ENCODE assay signal across 13 cellular contexts in genomic region chr3:59935025-59935424, GRCh38.
DNase-seq lines count a peak whose midpoint lies in the region; ATAC-seq and TF ChIP-seq lines count a peak whose summit lies in the region.
"Had no signal": no experiment of that assay in that cellular context is flagged by ENCODE, and none has a peak within 500 bp of the region (broad histone marks: within the 10 kb centered on the region; RNA-seq: fewer than 3 reads in every experiment).

No MANE protein-coding gene starts in this region.

- CTCF ChIA-PET in Caco-2 (lab: Charles Lee), result no interaction called here
- CTCF ChIA-PET in mammary epithelial cell (lab: Charles Lee; ENCODE audit: low non-redundant PET), result no interaction called here

- 29% methylated on average over 1 of the region's 1 CpG for WGBS in mammary epithelial cell (ENCODE audit: low coverage, missing lambda C conversion rate)

- H3K4me1 Mint-ChIP-seq in Caco-2 (ENCODE audit: low read depth, unreplicated experiment), result no peaks in the 10 kb centered on the region
- H3K4me1 Mint-ChIP-seq: neural crest cell had no signal

- no peak overlapping the region for H3K27ac Mint-ChIP-seq in Caco-2 (ENCODE audit: unreplicated experiment)

- no peak overlapping the region for H3K9ac ChIP-seq in mammary epithelial cell (ENCODE audit: insufficient read depth, low read length)
- H3K9ac ChIP-seq: SK-N-SH had no signal

- H3K36me3 ChIP-seq in GM06990 (ENCODE audit: control insufficient read depth, insufficient read depth, low read length) (no peaks in the 10 kb centered on the region), Caco-2 (ENCODE audit: control insufficient read depth, insufficient read depth, low read length) (no peaks in the 10 kb centered on the region), mammary epithelial cell (ENCODE audit: insufficient read depth, low read length) (no peaks in the 10 kb centered on the region)

- no peak overlapping the region for H3K4me2 ChIP-seq in mammary epithelial cell (ENCODE audit: insufficient read depth, low read depth, low read length)
- H3K4me2 ChIP-seq: SK-N-SH had no signal

- no peaks in the 10 kb centered on the region for H3K9me3 Mint-ChIP-seq in Caco-2 (ENCODE audit: unreplicated experiment)
- H3K9me3 Mint-ChIP-seq: neural crest cell had no signal

- H3K79me2 ChIP-seq in mammary epithelial cell (ENCODE audit: insufficient read depth, low read length), result no peaks in the 10 kb centered on the region

- intact Hi-C loops in Caco-2 (cut with micrococcal nuclease; ENCODE audit: unreplicated experiment) (no loop called here), mammary epithelial cell (cut with micrococcal nuclease) (no loop called here)

- BruUV-seq in Caco-2 (replicated peaks; lab: Mats Ljungman, UMichigan) (no TSS peak), mammary epithelial cell (replicated peaks; lab: Mats Ljungman, UMichigan) (no TSS peak)

- dilution Hi-C loops in mammary epithelial cell (cut with HindIII; ENCODE audit: low sequenced_read_pairs), result no loop called here

- no peak overlapping the region for H2AFZ ChIP-seq in mammary epithelial cell (ENCODE audit: low read depth, low read length)

- no peak overlapping the region for H3K4me3 Mint-ChIP-seq in Caco-2 (ENCODE audit: unreplicated experiment)
- H3K4me3 Mint-ChIP-seq: neural crest cell had no signal

- H3K27me3 ChIP-seq in GM06990 (replicated peaks; ENCODE audit: control insufficient read depth, insufficient read depth, low read length) (no peaks in the 10 kb centered on the region), Caco-2 (replicated peaks; ENCODE audit: control insufficient read depth, insufficient read depth, low read length) (no peaks in the 10 kb centered on the region), mammary epithelial cell (ENCODE audit: insufficient read depth, low read length) (no peaks in the 10 kb centered on the region)

- POLR2A ChIA-PET in Caco-2 (lab: Charles Lee), result no interaction called here

- TF ChIP-seq CTCF in GM06990 (IDR thresholded peaks at IDR 0.05; ENCODE audit: insufficient read depth, low read length, poor library complexity, severe bottlenecking), result no peak
- TF ChIP-seq CTCF in Caco-2 (IDR thresholded peaks at IDR 0.05; ENCODE audit: insufficient read depth in 1 of 2, low read depth in 1 of 2, low read length in 1 of 2, severe bottlenecking in 1 of 2, unreplicated experiment in 1 of 2), result no peak
- no peak for TF ChIP-seq CTCF in mammary epithelial cell (conservative IDR thresholded peaks at IDR 0.05 in 1 of 2, IDR thresholded peaks at IDR 0.05 in 1 of 2; ENCODE audit: extremely low read depth in 1 of 2, insufficient read depth in 1 of 2, low read depth in 1 of 2, low read length in 2 of 2)

- peak; percentile 79 for ATAC-seq in GM18873 (IDR thresholded peaks at IDR 0.05; ENCODE audit: low FRiP score, unreplicated experiment)
- ATAC-seq in HG02610 (IDR thresholded peaks at IDR 0.05; ENCODE audit: unreplicated experiment), result peak; percentile 100
- peak; percentile 90 for ATAC-seq in HG03460 (IDR thresholded peaks at IDR 0.05; ENCODE audit: unreplicated experiment)

- H3K36me3 Mint-ChIP-seq in Caco-2 (ENCODE audit: insufficient read depth, unreplicated experiment), result no peaks in the 10 kb centered on the region

- H3K4me1 ChIP-seq in Caco-2, result no peaks in the 10 kb centered on the region
- no peaks in the 10 kb centered on the region for H3K4me1 ChIP-seq in mammary epithelial cell (ENCODE audit: insufficient read depth, low read length)

- H3K27me3 Mint-ChIP-seq in Caco-2 (ENCODE audit: insufficient read depth, unreplicated experiment), result peaks cover 3% of the 10 kb centered on the region

- H3K4me3 ChIP-seq in GM06990 (replicated peaks; ENCODE audit: low read depth, low read length), result no peak overlapping the region
- no peak overlapping the region for H3K4me3 ChIP-seq in Caco-2 (ENCODE audit: low read depth, low read length)
- H3K4me3 ChIP-seq in mammary epithelial cell (replicated peaks in 1 of 3; ENCODE audit: insufficient read depth in 1 of 3, low read depth in 2 of 3, low read length in 3 of 3), result no peak overlapping the region

- H3K9me3 ChIP-seq in Caco-2 (no peaks in the 10 kb centered on the region), mammary epithelial cell (replicated peaks; ENCODE audit: insufficient read depth, low read length) (no peaks in the 10 kb centered on the region)
- H3K9me3 ChIP-seq: SK-N-SH had no signal

- H3K27ac ChIP-seq in mammary epithelial cell (ENCODE audit: insufficient read depth, low read depth, low read length), result no peak overlapping the region

- no peaks in the 10 kb centered on the region for H4K20me1 ChIP-seq in mammary epithelial cell (ENCODE audit: insufficient read depth, low read length)

- in situ Hi-C loops in mammary epithelial cell (cut with MboI; ENCODE audit: low sequenced_read_pairs in 2 of 2), result no loop called here

- DNase-seq in GM06990 (ENCODE audit: extremely low read depth, insufficient read length) (peak; percentile 44), activated gamma-delta T cell (lab: John Stamatoyannopoulos, UW) (no peak), OCI-M1 (lab: John Stamatoyannopoulos, UW) (no peak), Caco-2 (no peak), mammary epithelial cell (no peak)
- DNase-seq: C1 segment of cervical spinal cord; effector memory CD4-positive, alpha-beta T cell; NCI-H226; SK-N-SH had no signal
